25 cellular contexts compared by ENCODE assay signal in the genomic region with DNA sequence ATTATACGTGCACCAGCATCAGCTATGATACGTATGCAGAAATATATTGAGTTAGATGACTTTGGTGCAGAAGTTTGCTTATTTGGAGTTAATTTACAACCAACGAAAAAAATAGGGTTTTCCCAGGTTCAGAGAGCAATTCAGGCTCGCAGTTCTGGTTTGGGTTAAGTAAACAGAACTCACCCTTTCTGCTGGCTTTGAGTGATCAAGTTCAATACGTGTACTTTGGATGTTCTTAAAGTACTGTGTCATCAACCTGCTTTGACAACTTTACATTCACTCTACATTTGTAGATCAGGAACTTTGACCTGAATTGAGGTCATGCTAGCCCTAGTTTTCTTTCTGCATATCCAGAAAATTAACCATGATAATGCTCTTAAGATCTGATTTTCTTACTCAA. TPM values are rescaled to one million over a fixed set of nuclear protein-coding genes. Genes with fewer than 3 reads are reported as not detected.
"Had no signal": no experiment of that assay in that cellular context is flagged by ENCODE, and none has a peak within 500 bp of the region (broad histone marks: within the 10 kb centered on the region; RNA-seq: fewer than 3 reads in every experiment).

No MANE protein-coding gene starts in this region.

- H3K36me3 ChIP-seq: esophagus muscularis mucosa, gastroesophageal sphincter, heart left ventricle, neural progenitor cell, right atrium auricular region, sigmoid colon, spleen, suprapubic skin had no signal

- DNase-seq: effector memory CD4-positive, alpha-beta T cell; foreskin keratinocyte; heart left ventricle; hippocampal formation; left cardiac atrium; left ventricle myocardium superior; naive thymus-derived CD4-positive, alpha-beta T cell; sigmoid colon; spleen; stimulated activated CD4-positive, alpha-beta T cell treated with anti-CD3 and anti-CD28 coated beads, Interleukin-4, amount 100 ng/mL, for 4 hours; stimulated activated naive B cell treated with anti-CD40 and anti-IgM and Interleukin-4, amounts not matched to agents 10 μg/mL and 1 μg/mL and 100 μg/mL, for 72 hours; stimulated activated naive CD8-positive, alpha-beta T cell treated with anti-CD3 and anti-CD28 coated beads, Interleukin-15, amount 100 ng/mL, for 72 hours; trophoblast cell had no signal

- H3K4me2 ChIP-seq: neural progenitor cell had no signal

- H3K4me1 ChIP-seq: esophagus muscularis mucosa, foreskin keratinocyte, gastroesophageal sphincter, heart left ventricle, parathyroid adenoma, right atrium auricular region, sigmoid colon, spleen, suprapubic skin had no signal

- ATAC-seq: foreskin keratinocyte; gastroesophageal sphincter; heart left ventricle; left cardiac atrium; left ventricle myocardium superior; naive thymus-derived CD4-positive, alpha-beta T cell; stimulated activated naive B cell treated with anti-CD40 and anti-IgM and Interleukin-4, amounts not matched to agents 10 μg/mL and 1 μg/mL and 100 μg/mL, for 72 hours; stimulated activated naive CD8-positive, alpha-beta T cell treated with anti-CD3 and anti-CD28 coated beads, Interleukin-15, amount 100 ng/mL, for 72 hours had no signal

- H3K79me2 ChIP-seq: parathyroid adenoma had no signal

- H2AFZ ChIP-seq: neural progenitor cell, parathyroid adenoma had no signal

- H3K27ac ChIP-seq: esophagus muscularis mucosa, foreskin keratinocyte, gastroesophageal sphincter, heart left ventricle, neural progenitor cell, parathyroid adenoma, right atrium auricular region, sigmoid colon, spleen, suprapubic skin had no signal

- H3K4me3 ChIP-seq: esophagus muscularis mucosa, gastroesophageal sphincter, heart left ventricle, lung, neural progenitor cell, right atrium auricular region, sigmoid colon, spleen, suprapubic skin had no signal

- H3K27me3 ChIP-seq: esophagus muscularis mucosa, foreskin keratinocyte, gastroesophageal sphincter, heart left ventricle, neural progenitor cell, right atrium auricular region, sigmoid colon, spleen, suprapubic skin had no signal

- H3K9me3 ChIP-seq: esophagus muscularis mucosa, gastroesophageal sphincter, heart left ventricle, right atrium auricular region, sigmoid colon, spleen, suprapubic skin had no signal

- H3K9ac ChIP-seq: neural progenitor cell, parathyroid adenoma had no signal

RNA-seq across cellular contexts. Expression of a gene that starts 40.7 kb away (rescaled TPM):
- total RNA-seq: endothelial cell of umbilical vein, epithelial cell of proximal tubule, esophagus muscularis mucosa, foreskin keratinocyte, gastroesophageal sphincter, heart left ventricle, kidney epithelial cell, left cardiac atrium, left ventricle myocardium superior, lung, osteoblast, progenitor cell of endocrine pancreas, right atrium auricular region, spleen had no signal
- polyA plus RNA-seq: endothelial cell of umbilical vein; foreskin keratinocyte; heart left ventricle; lung; naive thymus-derived CD4-positive, alpha-beta T cell had no signal
